11 cellular contexts compared by ENCODE assay signal in the genomic region with DNA sequence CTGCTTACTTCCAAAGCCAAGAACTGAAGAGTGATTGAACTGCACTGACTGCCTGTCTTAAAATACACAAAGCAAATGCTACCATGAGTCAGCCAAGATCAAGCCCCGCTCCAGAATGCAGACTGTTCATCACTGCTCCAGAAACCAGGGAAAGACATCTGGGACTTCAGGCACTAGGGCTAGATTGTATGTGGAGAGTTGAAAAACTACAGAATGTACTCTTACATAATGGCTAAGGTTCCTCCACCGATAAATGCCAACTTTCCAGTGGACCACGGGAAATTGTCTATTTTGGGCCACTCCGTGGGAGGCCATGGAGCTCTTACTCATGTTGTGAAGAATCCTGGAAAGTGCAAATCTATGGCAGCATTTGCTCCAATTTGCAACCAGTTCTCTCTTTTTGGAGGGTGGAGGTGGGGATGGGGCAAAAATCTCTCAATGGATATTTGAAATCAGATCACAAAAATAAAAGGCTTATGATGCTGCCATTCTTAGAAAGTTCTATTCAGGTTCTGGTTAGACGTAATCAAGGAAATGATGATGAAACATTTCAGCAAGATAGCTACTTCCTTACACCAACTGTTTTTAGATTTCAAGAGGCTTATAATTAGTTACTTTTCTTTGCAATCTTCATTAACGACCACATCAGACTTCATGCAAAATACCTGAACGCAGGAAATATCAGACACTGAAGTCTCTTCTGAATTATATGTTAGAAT. TPM values are rescaled to one million over a fixed set of nuclear protein-coding genes. Genes with fewer than 3 reads are reported as not detected.
A peak's percentile ranks its signal among the peaks of the same experiment; 100 is the strongest.
DNase-seq lines count a peak whose midpoint lies in the region; ATAC-seq and TF ChIP-seq lines count a peak whose summit lies in the region.
"Had no signal": no experiment of that assay in that cellular context is flagged by ENCODE, and none has a peak within 500 bp of the region (broad histone marks: within the 10 kb centered on the region; RNA-seq: fewer than 3 reads in every experiment).

No MANE protein-coding gene starts in this region.

- H3K36me3 ChIP-seq in Karpas-422 (ENCODE audit: insufficient read depth, low read length) (no peaks in the 10 kb centered on the region), upper lobe of left lung (no peaks in the 10 kb centered on the region), breast epithelium (no peaks in the 10 kb centered on the region)

- no peak overlapping the region for H3K9ac ChIP-seq in Karpas-422 (ENCODE audit: low read length)

- no peak overlapping the region for H3K27ac ChIP-seq in Karpas-422 (ENCODE audit: low read length)
- H3K27ac ChIP-seq in upper lobe of left lung: no peak overlapping the region
- H3K27ac ChIP-seq in breast epithelium: no peak overlapping the region

- WGBS in upper lobe of left lung, 2 donors: 50 to 57% methylated on average over 7 of the region's 7 CpGs

- H3K4me1 ChIP-seq in Karpas-422 (ENCODE audit: low read length) (no peaks in the 10 kb centered on the region), upper lobe of left lung (no peaks in the 10 kb centered on the region), breast epithelium (no peaks in the 10 kb centered on the region)

- TF ChIP-seq CTCF in AG10803 (conservative IDR thresholded peaks at IDR 0.05; ENCODE audit: low read length): no peak
- no peak for TF ChIP-seq CTCF in upper lobe of left lung (IDR thresholded peaks at IDR 0.05)
- no peak for TF ChIP-seq CTCF in GM13976 (IDR thresholded peaks at IDR 0.05; ENCODE audit: borderline replicate concordance, control extremely low read depth, extremely low read depth, insufficient read depth, missing control alignments)
- no peak for TF ChIP-seq CTCF in breast epithelium (IDR thresholded peaks at IDR 0.05)

- H3K27me3 ChIP-seq in Karpas-422 (ENCODE audit: low read length): no peaks in the 10 kb centered on the region
- no peaks in the 10 kb centered on the region for H3K27me3 ChIP-seq in upper lobe of left lung
- H3K27me3 ChIP-seq in breast epithelium: no peaks in the 10 kb centered on the region

- H3K9me3 ChIP-seq in Karpas-422 (ENCODE audit: low read length) (no peaks in the 10 kb centered on the region), upper lobe of left lung (no peaks in the 10 kb centered on the region), breast epithelium (no peaks in the 10 kb centered on the region)

- no peak overlapping the region for H3K4me3 ChIP-seq in AG10803 (ENCODE audit: low read length)
- no peak overlapping the region for H3K4me3 ChIP-seq in Karpas-422 (ENCODE audit: low read length)
- H3K4me3 ChIP-seq in upper lobe of left lung: no peak overlapping the region
- no peak overlapping the region for H3K4me3 ChIP-seq in breast epithelium

- in situ Hi-C loops in GM13976 (cut with MboI; ENCODE audit: low sequenced_read_pairs, unreplicated experiment): no loop called here

- intact Hi-C loops in breast epithelium (cut with DNase I; ENCODE audit: low total_unique reads): no loop called here

- no peak for TF ChIP-seq EP300 in upper lobe of left lung (IDR thresholded peaks at IDR 0.05)

- ATAC-seq in upper lobe of left lung (ENCODE audit: low FRiP score in 2 of 2): no peak
- no peak for ATAC-seq in GM19023 (IDR thresholded peaks at IDR 0.05; ENCODE audit: unreplicated experiment)

- no peaks in the 10 kb centered on the region for H4K20me1 ChIP-seq in Karpas-422 (ENCODE audit: insufficient read depth, low read depth, low read length)

- TF ChIP-seq POLR2A in upper lobe of left lung (IDR thresholded peaks at IDR 0.05): no peak
- TF ChIP-seq POLR2A in breast epithelium (IDR thresholded peaks at IDR 0.05): no peak

- no peak overlapping the region for H3K4me2 ChIP-seq in Karpas-422 (ENCODE audit: low read depth, low read length, poor library complexity, severe bottlenecking)

- H3K9me2 ChIP-seq in Karpas-422 (replicated peaks; ENCODE audit: insufficient read depth, low read length): no peaks in the 10 kb centered on the region

- DNase-seq in AG10803 (ENCODE audit: low read depth) (peak; percentile 83), Karpas-422 (peak; percentile 40), brain pericyte (ENCODE audit: low read depth, low spot score) (peak; percentile 12), myocyte (ENCODE audit: low read depth) (peak; percentile 96), upper lobe of left lung (no peak), GM13976 (ENCODE audit: low spot score) (no peak), breast epithelium (ENCODE audit: low spot score in 2 of 2) (no peak)
- DNase-seq: activated gamma-delta T cell; NCI-H510A; stimulated activated naive CD4-positive, alpha-beta T cell had no signal

- no peak overlapping the region for H2AFZ ChIP-seq in Karpas-422 (ENCODE audit: low read length)

- no peaks in the 10 kb centered on the region for H3K79me2 ChIP-seq in Karpas-422 (ENCODE audit: low read length)

RNA-seq across cellular contexts. Expression of a gene that starts 11.8 kb away (rescaled TPM):
- not detected in 2 replicates for total RNA-seq in Karpas-422 (2014; rRNA removed; shearing (Covaris generic); ENCODE audit: low replicate concordance)
- 187 and 262 TPM in 2 replicates for total RNA-seq in myocyte
- 118 TPM for polyA plus RNA-seq in myocyte (2012)
- 1 to 10 TPM in 5 of 6 donors, under 1 TPM in 1; 0.55 to 6.5 (median 4.3) TPM for total RNA-seq in upper lobe of left lung
- 10 to 100 TPM in 1 of 3 donors, 1 to 10 TPM in 2; 3.9 to 15.1 (median 7.5) TPM for total RNA-seq in breast epithelium

Comparison
In these comparisons a context has a peak if more than half of its experiments do, and no peak if none do; other contexts are left out.
1. DNase-seq: peak in AG10803 (single experiment), Karpas-422 (single experiment), brain pericyte (single experiment) and myocyte (single experiment); none in upper lobe of left lung (0 of 2), GM13976 (single experiment) and breast epithelium (0 of 2).
2. RNA of a gene that starts 11.8 kb away (total RNA-seq): 187 to 262 TPM in myocyte; 3.9 to 15.1 TPM in breast epithelium, 0.55 to 6.5 TPM in upper lobe of left lung and not detected in Karpas-422; every median in the first group is over 10 times any median in the second.